In the genomic region with DNA sequence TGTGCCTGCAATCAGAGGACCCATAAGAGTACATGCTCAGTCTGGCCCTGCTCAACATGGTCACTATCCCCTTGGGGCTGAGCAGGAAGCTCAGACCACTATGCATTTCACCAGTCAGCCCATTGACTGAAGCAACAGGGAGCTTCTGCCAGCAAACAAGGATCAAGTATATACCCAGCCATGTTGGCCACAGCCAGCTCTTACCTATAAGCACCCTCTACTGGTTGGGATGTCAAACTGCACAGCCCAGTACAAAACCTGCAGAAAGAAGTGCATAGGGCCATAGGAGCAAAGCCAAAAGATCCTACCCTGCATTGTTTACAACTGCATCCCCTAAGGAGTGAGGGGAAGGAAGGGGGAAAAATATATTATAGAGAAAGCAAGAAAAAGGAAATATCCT, we compare ENCODE assay signal across 7 cellular contexts.
DNase-seq lines count a peak whose midpoint lies in the region; ATAC-seq and TF ChIP-seq lines count a peak whose summit lies in the region.

No MANE protein-coding gene starts in this region.

- no peaks in the 10 kb centered on the region for H3K9me1 ChIP-seq in IMR-90 (ENCODE audit: insufficient read depth, low read length)

- no peak overlapping the region for H2BK5ac ChIP-seq in IMR-90 (ENCODE audit: low read depth, low read length, poor library complexity, severe bottlenecking)

- H3K4me3 ChIP-seq in IMR-90 (ENCODE audit: insufficient read depth, low read depth, low read length), result no peak overlapping the region
- no peak overlapping the region for H3K4me3 ChIP-seq in brain microvascular endothelial cell (ENCODE audit: low read depth, low read length)
- H3K4me3 ChIP-seq in naive thymus-derived CD4-positive, alpha-beta T cell (ENCODE audit: low read length), result no peak overlapping the region

- H2BK15ac ChIP-seq in IMR-90 (ENCODE audit: low read depth, low read length), result no peak overlapping the region

- no peak overlapping the region for H3K4me3 Mint-ChIP-seq in naive thymus-derived CD4-positive, alpha-beta T cell

- TF ChIP-seq CTCF in GM12873 (IDR thresholded peaks at IDR 0.05; ENCODE audit: insufficient read depth, low read depth, low read length, missing control alignments), result peak; percentile 74
- peak; percentile 25; the same call in 1 of the 2 replicates for TF ChIP-seq CTCF in IMR-90 (conservative IDR thresholded peaks at IDR 0.05; ENCODE audit: low read depth, low read length)
- peak; percentile 67 for TF ChIP-seq CTCF in brain microvascular endothelial cell (IDR thresholded peaks at IDR 0.05; ENCODE audit: low read depth, low read length, missing control alignments)

- H3K9me3 Mint-ChIP-seq in naive thymus-derived CD4-positive, alpha-beta T cell, result peaks cover 0 to 26% (median 10%) of the 10 kb centered on the region in 11 donors

- TF ChIP-seq POLR2A in IMR-90 (IDR thresholded peaks at IDR 0.05; ENCODE audit: low read depth, low read length), result no peak

- H3K18ac ChIP-seq in IMR-90 (ENCODE audit: low read depth, low read length), result no peak overlapping the region

- no peak overlapping the region for H2AK5ac ChIP-seq in IMR-90 (ENCODE audit: low read depth, low read length)

- no peak overlapping the region for H3K4me2 ChIP-seq in IMR-90 (ENCODE audit: low read depth, low read length)

- H3K27me3 Mint-ChIP-seq in naive thymus-derived CD4-positive, alpha-beta T cell, result peaks cover 0 to 37% (median 36%) of the 10 kb centered on the region in 5 donors

- H3K27ac Mint-ChIP-seq in naive thymus-derived CD4-positive, alpha-beta T cell, result no peak overlapping the region

- no peak for ATAC-seq in IMR-90 (ENCODE audit: low read depth)
- peak; percentile 72 for ATAC-seq in naive thymus-derived CD4-positive, alpha-beta T cell
- no peak for ATAC-seq in HG02588 (IDR thresholded peaks at IDR 0.05; ENCODE audit: unreplicated experiment)
- no peak for ATAC-seq in HG02623 (IDR thresholded peaks at IDR 0.05; ENCODE audit: unreplicated experiment)

- peak overlapping the region; percentile 24 for H2AFZ ChIP-seq in IMR-90 (replicated peaks; ENCODE audit: low read length, poor library complexity)

- BruUV-seq in IMR-90 (replicated peaks; lab: Mats Ljungman, UMichigan), result no TSS peak

- H3K56ac ChIP-seq in IMR-90 (ENCODE audit: extremely low read depth, insufficient read depth, low read length), result no peak overlapping the region

- H4K91ac ChIP-seq in IMR-90 (ENCODE audit: insufficient read depth, low read depth, low read length), result no peak overlapping the region

- H4K8ac ChIP-seq in IMR-90 (ENCODE audit: low read depth in 2 of 2, low read length in 2 of 2), result no peak overlapping the region

- no peak overlapping the region for H3K9ac ChIP-seq in IMR-90 (ENCODE audit: low read depth, low read length)

- H2BK120ac ChIP-seq in IMR-90 (ENCODE audit: low read depth, low read length), result no peak overlapping the region

- H3K4ac ChIP-seq in IMR-90 (ENCODE audit: low read depth, low read length), result no peak overlapping the region

- H3K4me1 Mint-ChIP-seq in naive thymus-derived CD4-positive, alpha-beta T cell, result peaks cover 0 to 16% (median 0%) of the 10 kb centered on the region in 7 donors

- CTCF ChIA-PET in IMR-90 (lab: Yijun Ruan, JAX), result no interaction called here
- CTCF ChIA-PET in naive thymus-derived CD4-positive, alpha-beta T cell (lab: Charles Lee), result no interaction called here

- DNase-seq in IMR-90 (peak; percentile 13), brain microvascular endothelial cell (no peak), KG1 (lab: John Stamatoyannopoulos, UW) (no peak)
- no peak for DNase-seq in naive thymus-derived CD4-positive, alpha-beta T cell

- H3K27ac ChIP-seq in IMR-90 (ENCODE audit: insufficient read depth, low read length) (no peak overlapping the region), brain microvascular endothelial cell (no peak overlapping the region)
- H3K27ac ChIP-seq in naive thymus-derived CD4-positive, alpha-beta T cell (ENCODE audit: low read depth, low read length), result no peak overlapping the region

- no peak overlapping the region for H2BK20ac ChIP-seq in IMR-90 (ENCODE audit: low read depth, low read length)

- H3K23ac ChIP-seq in IMR-90 (ENCODE audit: low read depth, low read length), result no peak overlapping the region

- H2AK9ac ChIP-seq in IMR-90 (replicated peaks; ENCODE audit: low read depth, low read length, poor library complexity), result no peak overlapping the region

- H3K79me1 ChIP-seq in IMR-90 (ENCODE audit: low read depth in 1 of 2, low read length in 2 of 2), result no peaks in the 10 kb centered on the region

- H3K36me3 Mint-ChIP-seq in naive thymus-derived CD4-positive, alpha-beta T cell, result peaks cover 0 to 9% (median 0%) of the 10 kb centered on the region in 5 donors

- H3K4me1 ChIP-seq in IMR-90 (ENCODE audit: control insufficient read depth, insufficient read depth, low read length), result no peaks in the 10 kb centered on the region
- H3K4me1 ChIP-seq in naive thymus-derived CD4-positive, alpha-beta T cell (ENCODE audit: control insufficient read depth in 2 of 2, insufficient read depth in 2 of 2, low read length in 2 of 2), result no peaks in the 10 kb centered on the region

- POLR2A ChIA-PET in IMR-90 (lab: Charles Lee; ENCODE audit: unreplicated experiment), result no interaction called here
- POLR2A ChIA-PET in naive thymus-derived CD4-positive, alpha-beta T cell (lab: Charles Lee), result no interaction called here

- no peak overlapping the region for H4K5ac ChIP-seq in IMR-90 (ENCODE audit: low read depth, low read length)

- dilution Hi-C loops in IMR-90 (cut with HindIII; ENCODE audit: low sequenced_read_pairs, unreplicated experiment), result no loop called here

- H3K27me3 ChIP-seq in IMR-90 (ENCODE audit: control insufficient read depth, insufficient read depth, low read length), result no peaks in the 10 kb centered on the region
- H3K27me3 ChIP-seq in brain microvascular endothelial cell (replicated peaks), result no peaks in the 10 kb centered on the region
- peaks cover 0 to 4% of the 10 kb centered on the region in 2 donors for H3K27me3 ChIP-seq in naive thymus-derived CD4-positive, alpha-beta T cell (ENCODE audit: control insufficient read depth in 2 of 2, insufficient read depth in 2 of 2, low read length in 2 of 2)

- H3K36me3 ChIP-seq in IMR-90 (ENCODE audit: control insufficient read depth, insufficient read depth, low read length), result no peaks in the 10 kb centered on the region
- no peaks in the 10 kb centered on the region for H3K36me3 ChIP-seq in brain microvascular endothelial cell (replicated peaks)
- no peaks in the 10 kb centered on the region for H3K36me3 ChIP-seq in naive thymus-derived CD4-positive, alpha-beta T cell (ENCODE audit: control insufficient read depth in 2 of 3, insufficient read depth in 3 of 3, low read length in 3 of 3)

- in situ Hi-C loops in IMR-90 (cut with MboI; ENCODE audit: low sequenced_read_pairs), result no loop called here
- in situ Hi-C loops in brain microvascular endothelial cell (cut with HindIII; ENCODE audit: low pct_ligation_motif_present, low sequenced_read_pairs), result no loop called here

- no peaks in the 10 kb centered on the region for H4K20me1 ChIP-seq in IMR-90 (ENCODE audit: insufficient read depth, low read length)

- H3K9me3 ChIP-seq in IMR-90 (ENCODE audit: control insufficient read depth, insufficient read depth, low read length), result no peaks in the 10 kb centered on the region
- H3K9me3 ChIP-seq in naive thymus-derived CD4-positive, alpha-beta T cell (ENCODE audit: control insufficient read depth in 2 of 3, low read length in 3 of 3), result no peaks in the 10 kb centered on the region

- TF ChIP-seq RAD21 in IMR-90 (IDR thresholded peaks at IDR 0.05; ENCODE audit: low read length), result peak; percentile 41; the same call in 1 of the 2 replicates

- intact Hi-C loops in IMR-90 (cut with micrococcal nuclease), result loop anchor here (2.0 kb wide), 1 partner anchor 1131 kb away; no protein-coding TSS in a partner anchor
- intact Hi-C loops in naive thymus-derived CD4-positive, alpha-beta T cell (cut with micrococcal nuclease), result loop anchor here in 1 of 2 donors (2.0 kb wide), 1 partner anchor 1133 kb away; no protein-coding TSS in a partner anchor

- no peak overlapping the region for H3K14ac ChIP-seq in IMR-90 (replicated peaks; ENCODE audit: low read depth, low read length)

TF ChIP-seq in IMR-90, 13 proteins besides CTCF, POLR2A, EP300 and RAD21:
- TF ChIP-seq SMC3 (IDR thresholded peaks at IDR 0.05; ENCODE audit: low read depth, low read length) (0 out of 2 replicates have a peak, but pooled peaks have one; percentile 16), NFE2L2 (IDR thresholded peaks at IDR 0.05; ENCODE audit: low read depth, low read length) (no peak), CEBPB (IDR thresholded peaks at IDR 0.05; ENCODE audit: low read depth, low read length) (no peak)
